18 cellular contexts compared by ENCODE assay signal in the genomic region with DNA sequence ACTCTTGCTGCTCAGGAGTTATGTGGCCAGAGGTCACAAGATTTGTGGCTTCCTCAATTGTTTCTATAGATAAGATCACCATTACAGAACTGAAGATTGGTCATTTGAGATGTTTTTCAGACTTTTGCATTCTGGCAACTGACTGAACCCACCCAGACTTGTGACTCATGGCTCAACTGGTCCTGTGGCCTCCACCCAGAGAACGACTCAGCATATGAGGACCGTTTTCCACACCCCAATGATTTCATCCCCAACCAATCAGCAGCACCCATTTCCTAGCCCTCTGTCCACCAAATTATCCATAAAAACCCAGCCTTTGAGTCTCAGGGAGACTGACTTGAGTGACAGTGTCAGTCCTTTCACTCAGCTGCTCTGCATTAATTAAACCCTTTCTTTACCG.
DNase-seq lines count a peak whose midpoint lies in the region; ATAC-seq and TF ChIP-seq lines count a peak whose summit lies in the region.
"Had no signal": no experiment of that assay in that cellular context is flagged by ENCODE, and none has a peak within 500 bp of the region (broad histone marks: within the 10 kb centered on the region; RNA-seq: fewer than 3 reads in every experiment).

No MANE protein-coding gene starts in this region.

- intact Hi-C loops in Calu3 (cut with micrococcal nuclease; ENCODE audit: unreplicated experiment) = no loop called here
- intact Hi-C loops in PC-9 (cut with micrococcal nuclease; ENCODE audit: unreplicated experiment) = no loop called here

- no peak for ATAC-seq in stimulated activated naive CD8-positive, alpha-beta T cell treated with anti-CD3 and anti-CD28 coated beads, Interleukin-15, Interleukin-2, amounts not matched to agents 100 U/mL and 50 U/mL, for 24 hours
- ATAC-seq: activated CD8-positive, alpha-beta T cell treated with anti-CD3 and anti-CD28 coated beads, Interleukin-2, amount 10 ng/mL, durations not matched to agents 7 days and 5 days; HepG2; T-cell; WTC11 had no signal

- no peaks in the 10 kb centered on the region for H3F3A ChIP-seq in PC-9 (ENCODE audit: insufficient read depth, low read depth)

- H2AFZ ChIP-seq in mesenchymal stem cell (ENCODE audit: low read depth, low read length) (no peak overlapping the region), PC-9 (no peak overlapping the region)

- peak overlapping the region in 1 of 2 experiments; percentile 37 for H2BK12ac ChIP-seq in mesenchymal stem cell (ENCODE audit: low read length in 2 of 2)

- H2BK15ac ChIP-seq in mesenchymal stem cell (ENCODE audit: low read depth, poor library complexity, severe bottlenecking) = no peak overlapping the region

- H2BK120ac ChIP-seq in mesenchymal stem cell (ENCODE audit: low read depth, low read length) = no peak overlapping the region

- H3K9me3 ChIP-seq in mesenchymal stem cell (ENCODE audit: control insufficient read depth, low read length) (no peaks in the 10 kb centered on the region), PC-9 (ENCODE audit: insufficient read depth, low read depth) (no peaks in the 10 kb centered on the region)
- H3K9me3 ChIP-seq: HAP-1, Peyer's patch had no signal

- no peaks in the 10 kb centered on the region for H3K9me2 ChIP-seq in PC-9 (ENCODE audit: insufficient read depth)

- no peak overlapping the region for H3K4me3 Mint-ChIP-seq in Calu3 (ENCODE audit: low read depth, unreplicated experiment)
- H3K4me3 Mint-ChIP-seq: activated CD8-positive, alpha-beta T cell treated with anti-CD3 and anti-CD28 coated beads, Interleukin-2, amount 10 ng/mL, durations not matched to agents 7 days and 5 days; neural crest cell; T-cell; WTC11 had no signal

- H3K27ac Mint-ChIP-seq in Calu3 (ENCODE audit: unreplicated experiment) = no peak overlapping the region
- H3K27ac Mint-ChIP-seq: activated CD8-positive, alpha-beta T cell treated with anti-CD3 and anti-CD28 coated beads, Interleukin-2, amount 10 ng/mL, durations not matched to agents 7 days and 5 days; T-cell; WTC11 had no signal

- no peak for TF ChIP-seq CTCF in brain microvascular endothelial cell (IDR thresholded peaks at IDR 0.05; ENCODE audit: low read depth, low read length, missing control alignments)
- no peak for TF ChIP-seq CTCF in Calu3 (IDR thresholded peaks at IDR 0.05; ENCODE audit: unreplicated experiment)
- no peak for TF ChIP-seq CTCF in PC-9 (conservative IDR thresholded peaks at IDR 0.05)

- no peaks in the 10 kb centered on the region for H3K27me3 Mint-ChIP-seq in Calu3 (ENCODE audit: unreplicated experiment)
- H3K27me3 Mint-ChIP-seq: T-cell had no signal

- no peaks in the 10 kb centered on the region for H3K36me3 Mint-ChIP-seq in Calu3 (ENCODE audit: insufficient read depth, unreplicated experiment)
- H3K36me3 Mint-ChIP-seq: T-cell, WTC11 had no signal

- BruUV-seq in Calu3 (replicated peaks; lab: Mats Ljungman, UMichigan) (no TSS peak), PC-9 (replicated peaks; lab: Mats Ljungman, UMichigan) (no TSS peak)

- no peak overlapping the region for H2AK5ac ChIP-seq in mesenchymal stem cell (ENCODE audit: low read length, severe bottlenecking)

- in situ Hi-C loops in brain microvascular endothelial cell (cut with HindIII; ENCODE audit: low pct_ligation_motif_present, low sequenced_read_pairs) = no loop called here

- POLR2A ChIA-PET in PC-9 (lab: Charles Lee; ENCODE audit: unreplicated experiment) = no interaction called here

- no peaks in the 10 kb centered on the region for H3K27me3 ChIP-seq in brain microvascular endothelial cell (replicated peaks)
- H3K27me3 ChIP-seq in mesenchymal stem cell (ENCODE audit: control insufficient read depth in 1 of 2, insufficient read depth in 1 of 2, low read length in 2 of 2) = no peaks in the 10 kb centered on the region
- H3K27me3 ChIP-seq in PC-9 (ENCODE audit: insufficient read depth, low read depth) = peaks cover 5% of the 10 kb centered on the region; the same call in 1 of the 2 replicates
- H3K27me3 ChIP-seq: Peyer's patch had no signal

- no peaks in the 10 kb centered on the region for H3K79me1 ChIP-seq in mesenchymal stem cell (replicated peaks; ENCODE audit: low read length, poor library complexity, severe bottlenecking)

- peak overlapping the region; percentile 16 to 23 for H3K18ac ChIP-seq in mesenchymal stem cell (ENCODE audit: low read depth in 1 of 2, low read length in 2 of 2)

- no peak overlapping the region for H3K23ac ChIP-seq in mesenchymal stem cell (ENCODE audit: low read length in 2 of 2)

- CTCF ChIA-PET in Calu3 (lab: Charles Lee) = no interaction called here
- CTCF ChIA-PET in PC-9 (lab: Charles Lee) = no interaction called here

- H3K9me3 Mint-ChIP-seq in Calu3 (ENCODE audit: low read depth, unreplicated experiment) = peaks cover 5% of the 10 kb centered on the region
- H3K9me3 Mint-ChIP-seq: T-cell had no signal

- H3K4me1 ChIP-seq in mesenchymal stem cell (ENCODE audit: control insufficient read depth, insufficient read depth, low read depth, low read length) (no peaks in the 10 kb centered on the region), PC-9 (replicated peaks; ENCODE audit: insufficient read depth) (no peaks in the 10 kb centered on the region)
- H3K4me1 ChIP-seq: HAP-1, Peyer's patch had no signal

- no peak overlapping the region for H2BK5ac ChIP-seq in mesenchymal stem cell (ENCODE audit: low read depth, low read length, poor library complexity, severe bottlenecking)

- peak overlapping the region; percentile 64 for H3K9ac ChIP-seq in mesenchymal stem cell (ENCODE audit: low read length)

- DNase-seq in AG20443 (ENCODE audit: low spot score) (peak; percentile 29), M059J (ENCODE audit: low read depth) (peak; percentile 26), brain microvascular endothelial cell (peak; percentile 13), mesenchymal stem cell (peak; percentile 85), Calu3 (no peak), PC-9 (no peak)
- no peak for DNase-seq in stimulated activated CD4-positive, alpha-beta T cell treated with anti-CD3 and anti-CD28 coated beads, Interleukin-4, amount 100 ng/mL, for 1 hour
- no peak for DNase-seq in stimulated activated naive CD8-positive, alpha-beta T cell treated with anti-CD3 and anti-CD28 coated beads, Interleukin-15, Interleukin-2, amounts not matched to agents 100 U/mL and 50 U/mL, for 24 hours
- DNase-seq: activated CD8-positive, alpha-beta T cell treated with anti-CD3 and anti-CD28 coated beads, Interleukin-2, amount 10 ng/mL, durations not matched to agents 7 days and 5 days; NCI-H2081 treated with DMSO at 0.1 percent for 48 hours; NCI-H526 treated with DMSO at 0.1 percent for 48 hours; Peyer's patch; stimulated activated CD4-positive, alpha-beta T cell treated with anti-CD3 and anti-CD28 coated beads, Interleukin-15, amount 100 ng/mL, for 24 hours; T-cell had no signal

- no peaks in the 10 kb centered on the region for H3K4me1 Mint-ChIP-seq in Calu3 (ENCODE audit: low read depth, unreplicated experiment)
- H3K4me1 Mint-ChIP-seq: neural crest cell, T-cell, WTC11 had no signal

- H3K14ac ChIP-seq in mesenchymal stem cell (ENCODE audit: low read length in 2 of 2) = no peak overlapping the region

- H3K4me2 ChIP-seq in mesenchymal stem cell (ENCODE audit: low read length, poor library complexity, severe bottlenecking) = no peak overlapping the region
- no peak overlapping the region for H3K4me2 ChIP-seq in PC-9

- no peaks in the 10 kb centered on the region for H3K79me2 ChIP-seq in PC-9 (ENCODE audit: low read depth)

- peak overlapping the region; percentile 7 for H4K8ac ChIP-seq in mesenchymal stem cell (ENCODE audit: low read length)

- no peak overlapping the region for H3K4me3 ChIP-seq in brain microvascular endothelial cell (ENCODE audit: low read depth, low read length)
- H3K4me3 ChIP-seq in mesenchymal stem cell (ENCODE audit: insufficient read depth in 1 of 2, low read depth in 1 of 2, low read length in 2 of 2) = no peak overlapping the region
- H3K4me3 ChIP-seq in PC-9 = no peak overlapping the region
- H3K4me3 ChIP-seq: HAP-1, Peyer's patch had no signal

- H4K91ac ChIP-seq in mesenchymal stem cell (ENCODE audit: low read length) = no peak overlapping the region

- 5% methylated on average over 2 of the region's 3 CpGs for WGBS in mesenchymal stem cell

- H3K27ac ChIP-seq in brain microvascular endothelial cell (no peak overlapping the region), mesenchymal stem cell (ENCODE audit: low read length, poor library complexity, severe bottlenecking) (no peak overlapping the region), PC-9 (no peak overlapping the region)
- H3K27ac ChIP-seq: Peyer's patch had no signal

- H4K20me1 ChIP-seq in PC-9 (ENCODE audit: insufficient read depth) = no peaks in the 10 kb centered on the region

- H3K4ac ChIP-seq in mesenchymal stem cell (ENCODE audit: low read depth in 1 of 2, low read length in 2 of 2) = no peak overlapping the region

- H3K36me3 ChIP-seq in brain microvascular endothelial cell (replicated peaks) = no peaks in the 10 kb centered on the region
- H3K36me3 ChIP-seq in mesenchymal stem cell (ENCODE audit: control insufficient read depth in 1 of 2, insufficient read depth in 2 of 2, low read depth in 1 of 2, low read length in 2 of 2) = no peaks in the 10 kb centered on the region
- H3K36me3 ChIP-seq in PC-9 (ENCODE audit: low read depth) = no peaks in the 10 kb centered on the region
- H3K36me3 ChIP-seq: HAP-1, Peyer's patch had no signal

Comparison
In these comparisons a context has a peak if more than half of its experiments do, and no peak if none do; other contexts are left out.
1. DNase-seq: peak in AG20443 (single experiment), M059J (single experiment), brain microvascular endothelial cell (single experiment) and mesenchymal stem cell (single experiment); none in stimulated activated CD4-positive, alpha-beta T cell treated with anti-CD3 and anti-CD28 coated beads, Interleukin-4, amount 100 ng/mL, for 1 hour (single experiment), Calu3 (single experiment), stimulated activated naive CD8-positive, alpha-beta T cell treated with anti-CD3 and anti-CD28 coated beads, Interleukin-15, Interleukin-2, amounts not matched to agents 100 U/mL and 50 U/mL, for 24 hours (single experiment) and PC-9 (0 of 2).